In the genomic region with DNA sequence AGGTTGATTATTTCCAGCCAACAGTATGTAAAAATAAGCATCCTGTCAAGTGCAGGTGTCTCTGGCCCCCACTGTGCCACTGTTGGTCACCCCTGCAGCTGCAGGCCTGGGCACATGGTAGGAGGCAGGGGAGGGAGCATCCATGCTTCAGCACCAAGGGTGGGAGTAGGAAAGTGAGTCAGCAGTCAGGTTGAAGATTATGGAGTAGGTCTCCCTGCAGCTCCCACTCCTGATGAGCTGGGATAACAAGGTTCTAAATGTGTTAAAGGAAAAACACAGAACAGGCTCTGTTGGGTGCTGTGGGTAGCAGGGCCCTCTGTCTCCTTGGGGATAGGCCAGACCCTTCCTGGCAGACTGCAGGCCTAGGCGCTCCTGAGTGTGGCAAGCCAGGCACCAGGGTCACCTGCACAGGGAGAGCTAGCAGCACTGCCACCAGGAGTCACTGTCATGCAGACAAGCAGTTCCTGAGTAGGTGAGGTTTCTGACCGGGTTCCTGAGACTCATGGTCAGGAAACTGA, we compare ENCODE assay signal across 8 cellular contexts. TPM values are rescaled to one million over a fixed set of nuclear protein-coding genes. Genes with fewer than 3 reads are reported as not detected.
DNase-seq lines count a peak whose midpoint lies in the region; ATAC-seq and TF ChIP-seq lines count a peak whose summit lies in the region.

No MANE protein-coding gene starts in this region.

- intact Hi-C loops in right cardiac atrium (cut with DNase I), result no loop called here

- no peak overlapping the region for H3K4me3 ChIP-seq in right cardiac atrium (ENCODE audit: low read length)

- H3K4me1 ChIP-seq in right cardiac atrium (ENCODE audit: control insufficient read depth, insufficient read depth, low read length), result no peaks in the 10 kb centered on the region

- no peak for TF ChIP-seq POLR2A in GM18505 (IDR thresholded peaks at IDR 0.05; ENCODE audit: borderline replicate concordance, extremely low read depth, insufficient read depth, insufficient read length)

- no peak overlapping the region for H3K27ac ChIP-seq in right cardiac atrium (ENCODE audit: low read length)

- H3K9me3 ChIP-seq in right cardiac atrium (ENCODE audit: control insufficient read depth, low read length), result no peaks in the 10 kb centered on the region

- ATAC-seq in HG02840 (IDR thresholded peaks at IDR 0.05; ENCODE audit: low FRiP score, unreplicated experiment) (peak; percentile 66), right cardiac atrium (peak; percentile 15 to 43), GM18505 (IDR thresholded peaks at IDR 0.05; ENCODE audit: unreplicated experiment) (no peak)

- H3K27me3 ChIP-seq in right cardiac atrium (ENCODE audit: control insufficient read depth, insufficient read depth), result no peaks in the 10 kb centered on the region

- WGBS in right cardiac atrium, result 74% methylated on average over 2 of the region's 2 CpGs

- DNase-seq in activated CD8-positive, alpha-beta memory T cell treated with anti-CD3 and anti-CD28 coated beads, Interleukin-2, amount 50 U/mL, for 4 hours, result peak; percentile 33
- DNase-seq in activated CD8-positive, alpha-beta memory T cell treated with anti-CD3 and anti-CD28 coated beads for 24 hours, result no peak
- DNase-seq in SW480 (ENCODE audit: low spot score) (peak; percentile 28), right cardiac atrium (no peak), COLO829 (ENCODE audit: low spot score) (no peak), 8988T (no peak)

RNA-seq across cellular contexts. Expression of gene NUDCD3, which starts 59.3 kb away (rescaled TPM):
- 100 to 1,000 TPM in 3 of 4 donors, 10 to 100 TPM in 1; 92.4 to 108 (median 104) TPM for total RNA-seq in right cardiac atrium
- polyA plus RNA-seq in right cardiac atrium, result 29.0 TPM

Comparison
In these comparisons a context has a peak if more than half of its experiments do, and no peak if none do; other contexts are left out.
1. DNase-seq: peak in activated CD8-positive, alpha-beta memory T cell treated with anti-CD3 and anti-CD28 coated beads, Interleukin-2, amount 50 U/mL, for 4 hours (single experiment) and SW480 (single experiment); none in activated CD8-positive, alpha-beta memory T cell treated with anti-CD3 and anti-CD28 coated beads for 24 hours (single experiment), right cardiac atrium (0 of 3), COLO829 (single experiment) and 8988T (single experiment).